Comparison of ENCODE assay signal across 15 cellular contexts in the genomic region with DNA sequence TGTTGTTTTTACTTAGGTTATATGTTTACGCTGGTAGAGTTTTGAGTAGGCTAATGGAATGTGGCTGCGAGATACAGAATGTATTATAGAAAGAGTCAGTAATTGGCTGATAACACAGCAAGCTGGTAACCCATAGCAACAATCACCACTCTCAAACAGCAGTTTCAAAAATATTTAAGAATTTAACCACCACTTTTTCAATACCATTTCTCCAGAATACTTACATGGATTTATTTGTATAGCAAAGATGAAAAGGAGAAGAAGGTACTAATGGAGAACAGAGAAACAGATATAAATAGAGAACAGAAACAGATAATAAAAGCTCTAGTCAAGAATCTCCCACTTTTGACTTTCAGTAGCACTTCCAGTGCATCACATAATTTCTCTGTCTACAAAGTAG.
DNase-seq lines count a peak whose midpoint lies in the region; ATAC-seq and TF ChIP-seq lines count a peak whose summit lies in the region.
"Had no signal": no experiment of that assay in that cellular context is flagged by ENCODE, and none has a peak within 500 bp of the region (broad histone marks: within the 10 kb centered on the region; RNA-seq: fewer than 3 reads in every experiment).

No MANE protein-coding gene starts in this region.

- 0 out of 2 replicates have a peak, but pooled peaks cover 5% of the 10 kb centered on the region for H3K9me3 ChIP-seq in OCI-LY3 (ENCODE audit: insufficient read depth, low read length)
- H3K9me3 ChIP-seq: SJCRH30, tibial artery had no signal

- peak; percentile 89 for ATAC-seq in GM18858 (IDR thresholded peaks at IDR 0.05; ENCODE audit: unreplicated experiment)
- ATAC-seq in GM21528 (IDR thresholded peaks at IDR 0.05; ENCODE audit: low FRiP score, unreplicated experiment), result peak; percentile 78
- peak; percentile 63 for ATAC-seq in HG03097 (IDR thresholded peaks at IDR 0.05; ENCODE audit: low FRiP score, unreplicated experiment)
- ATAC-seq: gastroesophageal sphincter, lower lobe of right lung had no signal

- no peaks in the 10 kb centered on the region for H4K20me1 ChIP-seq in OCI-LY3 (ENCODE audit: insufficient read depth, low read length)

- H3K79me2 ChIP-seq in OCI-LY3 (ENCODE audit: low read length), result no peaks in the 10 kb centered on the region

- H2AFZ ChIP-seq in OCI-LY3 (ENCODE audit: low read depth, low read length), result no peak overlapping the region

- H3K27me3 ChIP-seq in OCI-LY3 (ENCODE audit: low read depth, low read length), result no peaks in the 10 kb centered on the region
- H3K27me3 ChIP-seq: gastroesophageal sphincter, SJCRH30, tibial artery had no signal

- H3K4me1 ChIP-seq in OCI-LY3 (ENCODE audit: low read length), result peaks cover 36% of the 10 kb centered on the region
- H3K4me1 ChIP-seq: gastroesophageal sphincter, lower lobe of right lung, SJCRH30, tibial artery had no signal

- H3K36me3 ChIP-seq in OCI-LY3 (replicated peaks; ENCODE audit: low read depth, low read length), result peaks cover 4% of the 10 kb centered on the region
- H3K36me3 ChIP-seq: gastroesophageal sphincter, lower lobe of right lung, SJCRH30, tibial artery had no signal

- H3K4me2 ChIP-seq in OCI-LY3 (ENCODE audit: low read length), result peak overlapping the region; percentile 58

- peak overlapping the region; percentile 32 for H3K4me3 ChIP-seq in OCI-LY3 (ENCODE audit: low read length)
- H3K4me3 ChIP-seq: gastroesophageal sphincter, lower lobe of right lung, SJCRH30, tibial artery had no signal

- peak overlapping the region; percentile 43 for H3K27ac ChIP-seq in OCI-LY3 (ENCODE audit: low read length)
- H3K27ac ChIP-seq: gastroesophageal sphincter, lower lobe of right lung, SJCRH30, tibial artery had no signal

- TF ChIP-seq CTCF in OCI-LY3 (IDR thresholded peaks at IDR 0.05; ENCODE audit: low read depth, low read length), result no peak

- H3K9ac ChIP-seq in OCI-LY3 (ENCODE audit: low read length), result no peak overlapping the region

- DNase-seq in stimulated activated CD4-positive, alpha-beta T cell treated with anti-CD3 and anti-CD28 coated beads, Interleukin-4, amount 100 ng/mL, for 4 hours, result no peak
- no peak for DNase-seq in NCI-H187 (lab: John Stamatoyannopoulos, UW)
- DNase-seq in NK-92 (lab: John Stamatoyannopoulos, UW; ENCODE audit: unreplicated experiment), result no peak
- no peak for DNase-seq in NCI-H2029 treated with DMSO at 0.1 percent for 48 hours (lab: John Stamatoyannopoulos, UW)
- DNase-seq: activated CD4-positive, alpha-beta memory T cell treated with anti-CD3 and anti-CD28 coated beads for 36 hours; activated naive CD8-positive, alpha-beta T cell treated with anti-CD3 and anti-CD28 coated beads for 36 hours; CD4-positive, CD25-positive, alpha-beta regulatory T cell; lower lobe of right lung; SJCRH30; tibial artery had no signal
